Comparison of ENCODE assay signal across 34 cellular contexts in genomic region chr6:25793970-25794369, GRCh38. TPM values are rescaled to one million over a fixed set of nuclear protein-coding genes. Genes with fewer than 3 reads are reported as not detected.
"Had no signal": no experiment of that assay in that cellular context is flagged by ENCODE, and none has a peak within 500 bp of the region (broad histone marks: within the 10 kb centered on the region; RNA-seq: fewer than 3 reads in every experiment).

No MANE protein-coding gene starts in this region.

- DNase-seq: activated B cell treated with CpG ODN at 0.5 μM for 24 hours; activated CD4-positive, alpha-beta memory T cell treated with anti-CD3 and anti-CD28 coated beads for 36 hours; activated CD4-positive, alpha-beta T cell treated with anti-CD3 and anti-CD28 coated beads for 4 hours; activated CD4-positive, alpha-beta T cell treated with anti-CD3 and anti-CD28 coated beads, Interleukin-2, amount 50 U/mL, for 1 hour; activated CD4-positive, CD25-positive, alpha-beta regulatory T cell treated with anti-CD3 and anti-CD28 coated beads, Interleukin-2, amount 50 U/mL, for 72 hours; activated CD8-positive, alpha-beta memory T cell treated with anti-CD3 and anti-CD28 coated beads, Interleukin-2, amount 50 U/mL, for 4 hours; activated gamma-delta T cell treated with Interleukin-2 at 50 U/mL for 16 hours; activated naive CD4-positive, alpha-beta T cell treated with anti-CD3 and anti-CD28 coated beads for 36 hours; activated T-cell treated with anti-CD3 and anti-CD28 coated beads for 4 hours; activated T-cell treated with anti-CD3 and anti-CD28 coated beads, Interleukin-2, amount 50 U/mL, for 4 hours; adrenal gland; body of pancreas; MG63; NCI-H1105 treated with DMSO at 0.1 percent for 48 hours; NCI-H1436; NCI-H1694; NCI-H1930; NCI-H2081 treated with DMSO at 0.1 percent for 48 hours; NCI-H226; NCI-H524 treated with DMSO at 0.1 percent for 48 hours; PC-3; Peyer's patch; RPMI8226; SHP77 treated with DMSO at 0.1 percent for 48 hours; SK-N-SH had no signal

- ATAC-seq: activated naive CD4-positive, alpha-beta T cell treated with anti-CD3 and anti-CD28 coated beads, Interleukin-2, amount 50 U/mL, for 72 hours; activated T-cell treated with anti-CD3 and anti-CD28 coated beads, Interleukin-2, amount 50 U/mL, for 4 hours; body of pancreas; PC-3 had no signal

- H3K9me3 ChIP-seq: adrenal gland, body of pancreas, breast epithelium, MG63, Peyer's patch, SJSA1, SK-N-SH had no signal

- FAIRE-seq: astrocyte had no signal

- H3K9ac ChIP-seq: SK-N-SH had no signal

- H3K4me1 ChIP-seq: adrenal gland, body of pancreas, breast epithelium, Peyer's patch, SJSA1 had no signal

- H3K4me1 Mint-ChIP-seq: activated B cell treated with CpG ODN at 0.5 μM for 24 hours had no signal

- H3K9me3 Mint-ChIP-seq: activated B cell treated with CpG ODN at 0.5 μM for 24 hours; activated CD4-positive, alpha-beta memory T cell treated with anti-CD3 and anti-CD28 coated beads for 36 hours; activated naive CD4-positive, alpha-beta T cell treated with anti-CD3 and anti-CD28 coated beads for 36 hours; activated T-cell treated with anti-CD3 and anti-CD28 coated beads, Interleukin-2, amount 50 U/mL, for 4 hours; activated T-helper 1 cell treated with anti-CD3 and anti-CD28 coated beads, Interleukin-12 subunit alpha, Interleukin-12 subunit beta, Interleukin-2, Interleukin-4 antibody, amounts not matched to agents 30 ng/mL and 10 ng/mL and 1 ng/mL, durations not matched to agents 14 hours and 24 hours and 36 hours; T-helper 1 cell treated with Interleukin-12 subunit alpha and Interleukin-12 subunit beta and Interleukin-4 antibody, amounts not matched to agents 30 μg/mL and 1 μg/mL, for 36 hours had no signal

- H3K27ac ChIP-seq: adrenal gland, body of pancreas, breast epithelium, Peyer's patch, SJSA1 had no signal

- H3K27ac Mint-ChIP-seq: activated B cell treated with CpG ODN at 0.5 μM for 24 hours; activated CD4-positive, alpha-beta memory T cell treated with anti-CD3 and anti-CD28 coated beads for 36 hours; activated naive CD4-positive, alpha-beta T cell treated with anti-CD3 and anti-CD28 coated beads for 36 hours; activated naive CD4-positive, alpha-beta T cell treated with anti-CD3 and anti-CD28 coated beads, Interleukin-2, amount 50 U/mL, for 72 hours; activated T-helper 1 cell treated with anti-CD3 and anti-CD28 coated beads, Interleukin-12 subunit alpha, Interleukin-12 subunit beta, Interleukin-2, Interleukin-4 antibody, amounts not matched to agents 30 ng/mL and 10 ng/mL and 1 ng/mL, durations not matched to agents 14 hours and 24 hours and 36 hours; T-helper 1 cell treated with Interleukin-12 subunit alpha and Interleukin-12 subunit beta and Interleukin-4 antibody, amounts not matched to agents 30 μg/mL and 1 μg/mL, for 36 hours; T-helper 2 cell treated with Interferon-gamma antibody and Interleukin-4, amounts not matched to agents 5 μg/mL and 100 μg/mL, for 36 hours had no signal

- H3K4me3 Mint-ChIP-seq: activated B cell treated with CpG ODN at 0.5 μM for 24 hours; activated CD4-positive, alpha-beta memory T cell treated with anti-CD3 and anti-CD28 coated beads for 36 hours; activated naive CD4-positive, alpha-beta T cell treated with anti-CD3 and anti-CD28 coated beads for 36 hours; activated T-cell treated with anti-CD3 and anti-CD28 coated beads, Interleukin-2, amount 50 U/mL, for 4 hours; activated T-helper 1 cell treated with anti-CD3 and anti-CD28 coated beads, Interleukin-12 subunit alpha, Interleukin-12 subunit beta, Interleukin-2, Interleukin-4 antibody, amounts not matched to agents 30 ng/mL and 10 ng/mL and 1 ng/mL, durations not matched to agents 14 hours and 24 hours and 36 hours; T-helper 1 cell treated with Interleukin-12 subunit alpha and Interleukin-12 subunit beta and Interleukin-4 antibody, amounts not matched to agents 30 μg/mL and 1 μg/mL, for 36 hours; T-helper 2 cell treated with Interferon-gamma antibody and Interleukin-4, amounts not matched to agents 5 μg/mL and 100 μg/mL, for 36 hours had no signal

- H3K27me3 ChIP-seq: adrenal gland, body of pancreas, breast epithelium, MG63, Peyer's patch, SJSA1 had no signal

- H3K4me3 ChIP-seq: adrenal gland, body of pancreas, breast epithelium, MG63, Peyer's patch, SJSA1 had no signal

- H3K4me2 ChIP-seq: SK-N-SH had no signal

- H3K36me3 ChIP-seq: adrenal gland, breast epithelium, MG63, Peyer's patch, SJSA1 had no signal

RNA-seq across cellular contexts. Expression of gene SLC17A1, which starts 37.9 kb away (rescaled TPM):
- total RNA-seq: activated B cell treated with CpG ODN at 0.5 μM for 24 hours; activated CD4-positive, alpha-beta memory T cell treated with anti-CD3 and anti-CD28 coated beads for 36 hours; activated naive CD4-positive, alpha-beta T cell treated with anti-CD3 and anti-CD28 coated beads for 36 hours; activated T-cell treated with anti-CD3 and anti-CD28 coated beads, Interleukin-2, amount 50 U/mL, for 4 hours; activated T-helper 1 cell treated with anti-CD3 and anti-CD28 coated beads, Interleukin-12 subunit alpha, Interleukin-12 subunit beta, Interleukin-2, Interleukin-4 antibody, amounts not matched to agents 30 ng/mL and 10 ng/mL and 1 ng/mL, durations not matched to agents 14 hours and 24 hours and 36 hours; astrocyte; body of pancreas; breast epithelium; cardiac septum; NCI-H460; PC-3; Peyer's patch; SJSA1 had no signal
- polyA plus RNA-seq: SK-N-SH had no signal

RNA-seq across cellular contexts. Expression of gene SLC17A4, which starts 39.4 kb away (rescaled TPM):
- total RNA-seq: activated B cell treated with CpG ODN at 0.5 μM for 24 hours; activated CD4-positive, alpha-beta memory T cell treated with anti-CD3 and anti-CD28 coated beads for 36 hours; activated naive CD4-positive, alpha-beta T cell treated with anti-CD3 and anti-CD28 coated beads for 36 hours; activated naive CD4-positive, alpha-beta T cell treated with anti-CD3 and anti-CD28 coated beads, Interleukin-2, amount 50 U/mL, for 72 hours; activated T-cell treated with anti-CD3 and anti-CD28 coated beads, Interleukin-2, amount 50 U/mL, for 4 hours; activated T-helper 1 cell treated with anti-CD3 and anti-CD28 coated beads, Interleukin-12 subunit alpha, Interleukin-12 subunit beta, Interleukin-2, Interleukin-4 antibody, amounts not matched to agents 30 ng/mL and 10 ng/mL and 1 ng/mL, durations not matched to agents 14 hours and 24 hours and 36 hours; adrenal gland; astrocyte; cardiac septum; NCI-H460; PC-3; SJSA1 had no signal
- polyA plus RNA-seq: SK-N-SH had no signal
